ENCODE assay signal across 34 cellular contexts in the genomic region with DNA sequence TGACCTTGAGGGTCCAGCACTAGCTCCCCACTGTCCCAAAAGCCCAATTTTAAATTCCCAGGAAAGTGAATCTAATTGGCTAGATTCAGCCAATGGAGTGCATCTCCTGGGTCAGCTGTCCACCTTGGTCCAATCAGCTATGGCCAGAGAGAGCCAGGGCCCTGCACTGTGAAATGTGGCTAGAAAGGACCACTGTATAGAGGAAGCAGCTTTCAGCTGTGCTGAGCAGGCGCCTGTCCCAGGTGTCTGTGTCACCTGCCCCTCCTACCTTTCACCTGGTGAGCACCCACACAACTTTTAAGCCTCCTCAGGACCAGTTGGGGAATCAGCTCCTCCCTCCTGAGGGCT.
"Had no signal": no experiment of that assay in that cellular context is flagged by ENCODE, and none has a peak within 500 bp of the region (broad histone marks: within the 10 kb centered on the region; RNA-seq: fewer than 3 reads in every experiment).

No MANE protein-coding gene starts in this region.

- H3K4me3 Mint-ChIP-seq: activated CD4-positive, alpha-beta T cell treated with anti-CD3 and anti-CD28 coated beads for 36 hours; activated CD4-positive, alpha-beta T cell treated with anti-CD3 and anti-CD28 coated beads, Interleukin-2, amount 10 ng/mL, durations not matched to agents 7 days and 5 days; activated CD8-positive, alpha-beta T cell treated with anti-CD3 and anti-CD28 coated beads, Interleukin-2, amount 10 ng/mL, durations not matched to agents 7 days and 5 days; activated naive CD4-positive, alpha-beta T cell treated with anti-CD3 and anti-CD28 coated beads for 36 hours; activated naive CD8-positive, alpha-beta T cell; activated naive CD8-positive, alpha-beta T cell treated with anti-CD3 and anti-CD28 coated beads, Interleukin-2, amount 50 U/mL, for 24 hours; activated T-cell treated with anti-CD3 and anti-CD28 coated beads, Interleukin-2, amount 50 U/mL, for 24 hours; brain; T-helper 1 cell treated with Interleukin-12 subunit alpha and Interleukin-12 subunit beta and Interleukin-4 antibody, amounts not matched to agents 30 μg/mL and 1 μg/mL, for 36 hours; T-helper 2 cell treated with Interferon-gamma antibody and Interleukin-4, amounts not matched to agents 5 μg/mL and 100 μg/mL, for 36 hours had no signal

- FAIRE-seq: bronchial epithelial cell, TTC549 had no signal

- H3K4me3 ChIP-seq: Peyer's patch, SJSA1 had no signal

- H3K4me1 Mint-ChIP-seq: activated CD4-positive, alpha-beta T cell treated with anti-CD3 and anti-CD28 coated beads, Interleukin-2, amount 10 ng/mL, durations not matched to agents 7 days and 5 days; brain had no signal

- H3K4me1 ChIP-seq: Peyer's patch had no signal

- H3K9ac ChIP-seq: KMS-11, SK-N-SH had no signal

- ATAC-seq: activated CD4-positive, alpha-beta T cell treated with anti-CD3 and anti-CD28 coated beads for 36 hours; activated CD4-positive, CD25-positive, alpha-beta regulatory T cell treated with anti-CD3 and anti-CD28 coated beads, Interleukin-2, amount 50 U/mL, for 24 hours; activated CD8-positive, alpha-beta T cell treated with anti-CD3 and anti-CD28 coated beads, Interleukin-2, amount 10 ng/mL, durations not matched to agents 7 days and 5 days; activated naive CD8-positive, alpha-beta T cell treated with anti-CD3 and anti-CD28 coated beads, Interleukin-2, amount 50 U/mL, for 24 hours; PC-3 had no signal

- H3K36me3 Mint-ChIP-seq: activated naive CD8-positive, alpha-beta T cell; brain had no signal

- H3K4me2 ChIP-seq: KMS-11, SK-N-SH had no signal

- H3K9me3 Mint-ChIP-seq: activated CD4-positive, alpha-beta T cell treated with anti-CD3 and anti-CD28 coated beads, Interleukin-2, amount 10 ng/mL, durations not matched to agents 7 days and 5 days; activated naive CD4-positive, alpha-beta T cell treated with anti-CD3 and anti-CD28 coated beads for 36 hours; activated T-cell treated with anti-CD3 and anti-CD28 coated beads, Interleukin-2, amount 50 U/mL, for 24 hours; T-helper 1 cell treated with Interleukin-12 subunit alpha and Interleukin-12 subunit beta and Interleukin-4 antibody, amounts not matched to agents 30 μg/mL and 1 μg/mL, for 36 hours; T-helper 2 cell treated with Interferon-gamma antibody and Interleukin-4, amounts not matched to agents 5 μg/mL and 100 μg/mL, for 36 hours had no signal

- H3K27ac ChIP-seq: KMS-11, Peyer's patch, SJSA1 had no signal

- H3K27ac Mint-ChIP-seq: activated CD4-positive, alpha-beta T cell treated with anti-CD3 and anti-CD28 coated beads for 36 hours; activated CD4-positive, alpha-beta T cell treated with anti-CD3 and anti-CD28 coated beads, Interleukin-2, amount 10 ng/mL, durations not matched to agents 7 days and 5 days; activated CD8-positive, alpha-beta T cell treated with anti-CD3 and anti-CD28 coated beads, Interleukin-2, amount 10 ng/mL, durations not matched to agents 7 days and 5 days; activated naive CD4-positive, alpha-beta T cell treated with anti-CD3 and anti-CD28 coated beads for 36 hours; activated naive CD8-positive, alpha-beta T cell; activated naive CD8-positive, alpha-beta T cell treated with anti-CD3 and anti-CD28 coated beads, Interleukin-2, amount 50 U/mL, for 24 hours; activated T-cell treated with anti-CD3 and anti-CD28 coated beads, Interleukin-2, amount 50 U/mL, for 24 hours; brain; T-helper 1 cell treated with Interleukin-12 subunit alpha and Interleukin-12 subunit beta and Interleukin-4 antibody, amounts not matched to agents 30 μg/mL and 1 μg/mL, for 36 hours; T-helper 2 cell treated with Interferon-gamma antibody and Interleukin-4, amounts not matched to agents 5 μg/mL and 100 μg/mL, for 36 hours had no signal

- H3K27me3 ChIP-seq: Peyer's patch, SJSA1 had no signal

- DNase-seq: activated CD4-positive, alpha-beta T cell treated with anti-CD3 and anti-CD28 coated beads for 36 hours; activated CD4-positive, alpha-beta T cell treated with anti-CD3 and anti-CD28 coated beads, Interleukin-2, amount 10 ng/mL, durations not matched to agents 7 days and 5 days; activated CD4-positive, alpha-beta T cell treated with anti-CD3 and anti-CD28 coated beads, Interleukin-2, amount 50 U/mL, for 48 hours; activated CD8-positive, alpha-beta T cell treated with anti-CD3 and anti-CD28 coated beads, Interleukin-2, amount 10 ng/mL, durations not matched to agents 7 days and 5 days; activated gamma-delta T cell treated with Interleukin-2 at 50 U/mL for 16 hours; activated naive CD4-positive, alpha-beta T cell treated with anti-CD3 and anti-CD28 coated beads for 36 hours; activated naive CD8-positive, alpha-beta T cell treated with anti-CD3 and anti-CD28 coated beads, Interleukin-2, amount 50 U/mL, for 24 hours; activated T-cell treated with anti-CD3 and anti-CD28 coated beads, Interleukin-2, amount 50 U/mL, for 24 hours; anterior cingulate cortex; caudate nucleus; cerebellar nuclear complex; MM.1S; MV-4-11; NCI-H1092 treated with DMSO at 0.1 percent for 48 hours; NCI-H1417; NCI-H146; NCI-H187; NCI-H2081; NCI-H226; NCI-H524 treated with DMSO at 0.1 percent for 48 hours; PC-3; Peyer's patch; RPMI8226; SHP77 treated with DMSO at 0.1 percent for 48 hours; SK-N-SH had no signal

- H3K9me3 ChIP-seq: Peyer's patch, SJSA1, SK-N-SH had no signal

- H3K36me3 ChIP-seq: Peyer's patch, SJSA1 had no signal
